18 cellular contexts compared by ENCODE assay signal in the genomic region with DNA sequence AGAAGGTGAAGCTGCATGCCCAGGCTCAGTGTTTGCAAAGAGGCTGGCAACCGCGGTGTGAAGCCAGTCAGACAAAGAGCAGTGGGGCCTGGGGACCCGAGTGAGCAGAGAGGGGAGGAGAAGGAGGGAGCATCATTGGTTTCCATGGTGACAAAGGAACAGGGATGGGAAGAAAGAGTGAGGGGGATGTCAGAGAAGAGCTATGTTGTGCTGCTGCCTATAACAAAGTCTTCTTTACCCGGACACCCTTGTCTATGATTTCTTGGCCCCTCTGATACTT. TPM values are rescaled to one million over a fixed set of nuclear protein-coding genes. Genes with fewer than 3 reads are reported as not detected.
A peak's percentile ranks its signal among the peaks of the same experiment; 100 is the strongest.
DNase-seq lines count a peak whose midpoint lies in the region; ATAC-seq and TF ChIP-seq lines count a peak whose summit lies in the region.
"Had no signal": no experiment of that assay in that cellular context is flagged by ENCODE, and none has a peak within 500 bp of the region (broad histone marks: within the 10 kb centered on the region; RNA-seq: fewer than 3 reads in every experiment).

No MANE protein-coding gene starts in this region.

- no peaks in the 10 kb centered on the region for H4K20me1 ChIP-seq in PC-9 (ENCODE audit: insufficient read depth)

- no TSS peak for BruUV-seq in PC-9 (replicated peaks; lab: Mats Ljungman, UMichigan)

- peak; percentile 29 for ATAC-seq in foreskin keratinocyte
- ATAC-seq: esophagus mucosa had no signal

- H3K79me2 ChIP-seq in PC-9 (ENCODE audit: low read depth), result no peaks in the 10 kb centered on the region

- TF ChIP-seq EP300 in sigmoid colon (IDR thresholded peaks at IDR 0.05), result no peak

- TF ChIP-seq CTCF in PC-9 (conservative IDR thresholded peaks at IDR 0.05), result no peak
- TF ChIP-seq CTCF in foreskin keratinocyte (conservative IDR thresholded peaks at IDR 0.05), result no peak
- no peak for TF ChIP-seq CTCF in sigmoid colon (IDR thresholded peaks at IDR 0.05)

- no peaks in the 10 kb centered on the region for H3K9me2 ChIP-seq in PC-9 (ENCODE audit: insufficient read depth)

- 70 to 78% methylated on average over 4 of the region's 4 CpGs for WGBS in sigmoid colon, 2 donors

- no peak for TF ChIP-seq POLR2A in sigmoid colon (IDR thresholded peaks at IDR 0.05)

- POLR2A ChIA-PET in PC-9 (lab: Charles Lee; ENCODE audit: unreplicated experiment), result interaction anchor here (0.6 kb wide), 1 partner anchor 168 kb away, joined by 7 read pairs; no protein-coding TSS in a partner anchor

- H3K4me2 ChIP-seq in PC-9, result peak overlapping the region; percentile 51

- H3K27ac ChIP-seq in PC-9, result no peak overlapping the region
- H3K27ac ChIP-seq in foreskin keratinocyte, result no peak overlapping the region
- peak overlapping the region in 3 of 4 donors; percentile 17 to 71 (median 38) for H3K27ac ChIP-seq in sigmoid colon
- H3K27ac ChIP-seq: 22Rv1, neutrophil had no signal

- H3K9me3 ChIP-seq in PC-9 (ENCODE audit: insufficient read depth, low read depth) (no peaks in the 10 kb centered on the region), sigmoid colon (no peaks in the 10 kb centered on the region)
- H3K9me3 ChIP-seq: neutrophil had no signal

- no peaks in the 10 kb centered on the region for H3K36me3 ChIP-seq in PC-9 (ENCODE audit: low read depth)
- no peaks in the 10 kb centered on the region for H3K36me3 ChIP-seq in sigmoid colon
- H3K36me3 ChIP-seq: neutrophil had no signal

- H3F3A ChIP-seq in PC-9 (ENCODE audit: insufficient read depth, low read depth), result 0 out of 2 replicates have a peak, but pooled peaks cover 4% of the 10 kb centered on the region

- H3K4me1 ChIP-seq in PC-9 (replicated peaks; ENCODE audit: insufficient read depth), result peaks cover 13% of the 10 kb centered on the region
- H3K4me1 ChIP-seq in foreskin keratinocyte, result peaks cover 6% of the 10 kb centered on the region
- H3K4me1 ChIP-seq in sigmoid colon, result peaks cover 0 to 30% (median 17%) of the 10 kb centered on the region in 4 donors

- H2AFZ ChIP-seq in PC-9, result no peak overlapping the region

- H3K4me3 ChIP-seq in PC-9, result no peak overlapping the region
- H3K4me3 ChIP-seq in sigmoid colon, result no peak overlapping the region
- H3K4me3 ChIP-seq: skin epidermis had no signal

- intact Hi-C loops in PC-9 (cut with micrococcal nuclease; ENCODE audit: unreplicated experiment) (no loop called here), sigmoid colon (cut with DNase I) (no loop called here)

- CTCF ChIA-PET in PC-9 (lab: Charles Lee), result no interaction called here

- DNase-seq in NCI-H524 (lab: John Stamatoyannopoulos, UW) (peak; percentile 16 to 21), NCI-H524 treated with DMSO at 0.1 percent for 48 hours (lab: John Stamatoyannopoulos, UW) (no peak), PC-9 (no peak), foreskin keratinocyte (no peak), sigmoid colon (no peak), midbrain (lab: John Stamatoyannopoulos, UW) (no peak), NOMO-1 (lab: John Stamatoyannopoulos, UW; ENCODE audit: unreplicated experiment in 2 of 2) (no peak), NCI-H510A (lab: John Stamatoyannopoulos, UW) (no peak)
- DNase-seq: activated T-cell treated with anti-CD3 and anti-CD28 coated beads for 4 hours; CD8-positive, alpha-beta memory T cell; GOT3; Kasumi-1; NCI-H1694 treated with DMSO at 0.1 percent for 48 hours had no signal

- H3K27me3 ChIP-seq in PC-9 (ENCODE audit: insufficient read depth, low read depth), result no peaks in the 10 kb centered on the region
- no peaks in the 10 kb centered on the region for H3K27me3 ChIP-seq in foreskin keratinocyte
- H3K27me3 ChIP-seq in sigmoid colon, result no peaks in the 10 kb centered on the region
- H3K27me3 ChIP-seq: neutrophil had no signal

RNA-seq across cellular contexts. Expression of a gene that starts 14.5 kb away (rescaled TPM):
- total RNA-seq in PC-9 (2021) (not detected in 2 replicates), foreskin keratinocyte (not detected in 2 replicates), sigmoid colon (not detected)
- polyA plus RNA-seq in foreskin keratinocyte (not detected in 2 replicates), sigmoid colon (not detected)
- total RNA-seq: CD8-positive, alpha-beta memory T cell; esophagus mucosa; liver had no signal
- polyA plus RNA-seq: CD8-positive, alpha-beta memory T cell; liver had no signal

RNA-seq across cellular contexts. Expression of a gene that starts 48.4 kb away (rescaled TPM):
- 19.5 and 19.7 TPM in 2 replicates for total RNA-seq in PC-9 (2021)
- total RNA-seq in foreskin keratinocyte, result 23.9 and 32.2 TPM in 2 replicates
- 14.8 and 16.3 TPM in 2 replicates for polyA plus RNA-seq in foreskin keratinocyte
- total RNA-seq in sigmoid colon, result 100 to 1,000 TPM; 124 to 146 (median 136) TPM
- 10 to 100 TPM; 17.1 to 37.2 (median 24.7) TPM for polyA plus RNA-seq in sigmoid colon

RNA-seq across cellular contexts. Expression of a gene that starts 48.5 kb away (rescaled TPM):
- 23.9 and 24.1 TPM in 2 replicates for total RNA-seq in PC-9 (2021)
- total RNA-seq in foreskin keratinocyte, result 7.1 and 8.3 TPM in 2 replicates
- 4.1 and 5.0 TPM in 2 replicates for polyA plus RNA-seq in foreskin keratinocyte
- total RNA-seq in sigmoid colon, result 1 to 10 TPM; 1.9 to 7.1 (median 3.6) TPM
- polyA plus RNA-seq in sigmoid colon, result 1 to 10 TPM; 1.8 to 4.3 (median 2.1) TPM

Comparison
In these comparisons a context has a peak if more than half of its experiments do, and no peak if none do; other contexts are left out.
1. DNase-seq: peak in NCI-H524 (2 of 2); none in NCI-H524 treated with DMSO at 0.1 percent for 48 hours (single experiment), PC-9 (0 of 2), foreskin keratinocyte (0 of 2), sigmoid colon (single experiment), midbrain (single experiment), NOMO-1 (0 of 2) and NCI-H510A (single experiment).
2. H3K27ac ChIP-seq: peak in sigmoid colon (3 of 4); none in PC-9 (single experiment) and foreskin keratinocyte (single experiment).